24 cellular contexts compared by ENCODE assay signal in genomic region chr1:39828734-39829133, GRCh38.
"Had no signal": no experiment of that assay in that cellular context is flagged by ENCODE, and none has a peak within 500 bp of the region (broad histone marks: within the 10 kb centered on the region; RNA-seq: fewer than 3 reads in every experiment).

No MANE protein-coding gene starts in this region.

- H3K36me3 Mint-ChIP-seq: immature natural killer cell; memory B cell; naive B cell; natural killer cell; stimulated activated effector memory CD8-positive, alpha-beta T cell treated with anti-CD3 and anti-CD28 coated beads, Interleukin-12 subunit alpha, Interleukin-12 subunit beta, amount 100 ng/mL, for 72 hours; type B pancreatic cell had no signal

- H3K4me1 Mint-ChIP-seq: immature natural killer cell; stimulated activated effector memory CD8-positive, alpha-beta T cell treated with anti-CD3 and anti-CD28 coated beads, Interleukin-12 subunit alpha, Interleukin-12 subunit beta, amount 100 ng/mL, for 72 hours had no signal

- H3K27me3 Mint-ChIP-seq: type B pancreatic cell had no signal

- H3K4me1 ChIP-seq: left ventricle myocardium inferior, pancreas, prostate gland, tibial nerve, uterus had no signal

- H3K4me3 Mint-ChIP-seq: immature natural killer cell; memory B cell; naive B cell; natural killer cell; neural crest cell; stimulated activated effector memory CD8-positive, alpha-beta T cell treated with anti-CD3 and anti-CD28 coated beads, Interleukin-12 subunit alpha, Interleukin-12 subunit beta, amount 100 ng/mL, for 72 hours; stimulated activated naive CD8-positive, alpha-beta T cell treated with anti-CD3 and anti-CD28 coated beads, Interleukin-15, Interleukin-2, amounts not matched to agents 100 ng/mL and 50 ng/mL, for 24 hours; type B pancreatic cell had no signal

- H3K9me3 Mint-ChIP-seq: immature natural killer cell; memory B cell; naive B cell; natural killer cell; stimulated activated effector memory CD8-positive, alpha-beta T cell treated with anti-CD3 and anti-CD28 coated beads, Interleukin-12 subunit alpha, Interleukin-12 subunit beta, amount 100 ng/mL, for 72 hours; stimulated activated naive CD8-positive, alpha-beta T cell treated with anti-CD3 and anti-CD28 coated beads, Interleukin-15, Interleukin-2, amounts not matched to agents 100 ng/mL and 50 ng/mL, for 24 hours had no signal

- H3K9me3 ChIP-seq: left ventricle myocardium inferior, pancreas, prostate gland, spleen, tibial nerve, uterus had no signal

- ATAC-seq: natural killer cell; pancreas; right cardiac atrium; sciatic nerve; stimulated activated effector memory CD8-positive, alpha-beta T cell treated with anti-CD3 and anti-CD28 coated beads, Interleukin-12 subunit alpha, Interleukin-12 subunit beta, amount 100 ng/mL, for 72 hours had no signal

- H3K27ac ChIP-seq: left ventricle myocardium inferior, pancreas, prostate gland, spleen, tibial nerve, uterus had no signal

- H3K27me3 ChIP-seq: pancreas, tibial nerve, uterus had no signal

- DNase-seq: hypothalamus; immature natural killer cell; left ventricle myocardium inferior; naive B cell; natural killer cell; nucleus accumbens; pancreas; posterior cingulate gyrus; retina; right cardiac atrium; small intestine; spleen; stimulated activated CD4-positive, alpha-beta T cell treated with anti-CD3 and anti-CD28 coated beads, Interleukin-4, amount 100 ng/mL, for 24 hours; stimulated activated naive CD4-positive, alpha-beta T cell; uterus had no signal

- H3K4me3 ChIP-seq: left ventricle myocardium inferior, lung, pancreas, prostate gland, spleen, tibial nerve, uterus had no signal

- H3K27ac Mint-ChIP-seq: immature natural killer cell; memory B cell; naive B cell; natural killer cell; stimulated activated naive CD8-positive, alpha-beta T cell treated with anti-CD3 and anti-CD28 coated beads, Interleukin-15, Interleukin-2, amounts not matched to agents 100 ng/mL and 50 ng/mL, for 24 hours had no signal

- H3K36me3 ChIP-seq: left ventricle myocardium inferior, pancreas, prostate gland, spleen, tibial nerve, uterus had no signal
